Comparison of ENCODE assay signal across 1 cellular context in the genomic region with DNA sequence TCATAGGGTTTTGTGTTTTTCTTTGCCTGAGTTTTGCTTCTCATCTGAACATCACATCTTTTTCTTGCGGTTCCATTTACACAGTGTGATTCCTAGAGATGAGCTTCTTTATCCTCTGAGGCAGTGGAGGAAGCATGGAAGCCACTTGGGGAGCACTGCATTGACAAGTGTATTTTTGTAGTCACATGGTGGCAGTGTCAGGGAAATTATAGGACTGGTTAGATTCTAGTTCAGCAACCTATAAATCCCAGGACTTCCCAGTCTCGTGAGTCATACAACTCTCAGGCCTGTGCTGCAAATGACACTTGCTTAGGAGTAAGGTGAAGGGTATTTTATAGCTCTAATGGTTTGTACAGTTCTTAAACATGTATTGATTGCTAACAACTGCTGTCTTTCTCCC.
TF ChIP-seq lines count a peak whose summit lies in the region.

No MANE protein-coding gene starts in this region.

TF ChIP-seq in endothelial cell of umbilical vein, 7 proteins besides CTCF, POLR2A, EP300 and RAD21:
- no peak for TF ChIP-seq JUN (IDR thresholded peaks at IDR 0.05; ENCODE audit: borderline replicate concordance, insufficient read depth, insufficient read length, low read depth)
- peak; percentile 24 for TF ChIP-seq FOS (IDR thresholded peaks at IDR 0.05; ENCODE audit: borderline replicate concordance, insufficient read depth, low read length)
